Comparison of ENCODE assay signal across 1 cellular context in the genomic region with DNA sequence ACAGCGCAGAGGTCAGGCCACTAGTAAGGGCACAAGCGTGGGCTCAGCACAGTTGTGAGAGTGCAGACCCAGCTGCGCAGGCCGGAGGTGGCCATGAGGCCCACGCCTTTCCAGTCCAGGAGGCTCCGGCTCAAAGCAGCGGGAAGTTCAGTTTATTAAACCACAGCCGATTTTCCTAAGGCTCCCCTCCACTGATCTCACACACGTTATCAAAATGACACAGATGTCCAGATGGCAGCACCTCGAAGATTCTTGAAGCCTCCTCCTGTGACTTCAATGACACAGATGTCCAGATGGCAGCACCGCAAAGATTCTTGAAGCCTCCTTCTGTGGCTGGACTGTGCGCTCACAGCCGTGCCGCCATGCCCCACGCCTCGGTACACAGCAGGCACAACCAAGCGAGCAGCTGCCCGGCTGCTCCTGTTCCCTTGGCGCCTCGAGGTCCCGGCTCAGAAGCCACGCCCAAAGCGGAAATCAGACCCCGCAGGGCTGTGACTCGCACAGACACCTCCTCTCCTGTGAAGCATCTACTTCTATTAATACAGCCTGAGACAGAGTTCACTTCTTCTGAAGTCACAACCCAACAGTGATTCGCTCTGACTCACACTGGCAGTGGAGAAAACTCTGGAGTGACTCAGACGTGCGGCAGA.
TF ChIP-seq lines count a peak whose summit lies in the region.

No MANE protein-coding gene starts in this region.

TF ChIP-seq in K562, 482 proteins besides CTCF, POLR2A, EP300 and RAD21 (continued from another document and continues in another):
- TF ChIP-seq, protein P1, sequence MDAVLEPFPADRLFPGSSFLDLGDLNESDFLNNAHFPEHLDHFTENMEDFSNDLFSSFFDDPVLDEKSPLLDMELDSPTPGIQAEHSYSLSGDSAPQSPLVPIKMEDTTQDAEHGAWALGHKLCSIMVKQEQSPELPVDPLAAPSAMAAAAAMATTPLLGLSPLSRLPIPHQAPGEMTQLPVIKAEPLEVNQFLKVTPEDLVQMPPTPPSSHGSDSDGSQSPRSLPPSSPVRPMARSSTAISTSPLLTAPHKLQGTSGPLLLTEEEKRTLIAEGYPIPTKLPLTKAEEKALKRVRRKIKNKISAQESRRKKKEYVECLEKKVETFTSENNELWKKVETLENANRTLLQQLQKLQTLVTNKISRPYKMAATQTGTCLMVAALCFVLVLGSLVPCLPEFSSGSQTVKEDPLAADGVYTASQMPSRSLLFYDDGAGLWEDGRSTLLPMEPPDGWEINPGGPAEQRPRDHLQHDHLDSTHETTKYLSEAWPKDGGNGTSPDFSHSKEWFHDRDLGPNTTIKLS (IDR thresholded peaks at IDR 0.05; ENCODE audit: borderline replicate concordance, low read depth): peak; percentile 50; the same call in 1 of the 2 replicates
- TF ChIP-seq ELF4 (CRISPR knock-in tag; IDR thresholded peaks at IDR 0.05) (no peak), MECOM (CRISPR knock-in tag; IDR thresholded peaks at IDR 0.05) (0 out of 2 replicates have a peak, but pooled peaks have one; percentile 47), HOXB6 (CRISPR knock-in tag; IDR thresholded peaks at IDR 0.05; ENCODE audit: borderline replicate concordance) (no peak), YBX1 (IDR thresholded peaks at IDR 0.05) (no peak), WHSC1 (IDR thresholded peaks at IDR 0.05; ENCODE audit: low read length) (no peak), HDAC8 (tag; IDR thresholded peaks at IDR 0.05) (no peak), CREM (IDR thresholded peaks at IDR 0.05; ENCODE audit: low read depth) (peak; percentile 65), YY1 (IDR thresholded peaks at IDR 0.05; ENCODE audit: borderline replicate concordance in 1 of 3, control insufficient read depth in 1 of 3, extremely low read depth in 1 of 3, insufficient read depth in 3 of 3, insufficient read length in 1 of 3, insufficient replicate concordance in 2 of 3, low read depth in 1 of 3, low read length in 2 of 3) (peak; percentile 13 to 57 (median 49)), GATA2 (CRISPR knock-in tag; IDR thresholded peaks at IDR 0.05) (peak; percentile 72; the same call in 1 of the 2 replicates), POLR3G (IDR thresholded peaks at IDR 0.05; ENCODE audit: extremely low read depth, insufficient read length, insufficient replicate concordance) (no peak), HDGF (IDR thresholded peaks at IDR 0.05) (peak; percentile 47; the same call in 1 of the 2 replicates), ZBTB8A (IDR thresholded peaks at IDR 0.05; ENCODE audit: partially characterized antibody) (no peak), RAD51 (IDR thresholded peaks at IDR 0.05; ENCODE audit: borderline replicate concordance, low read depth) (0 out of 2 replicates have a peak, but pooled peaks have one; percentile 16), ZNF274 (IDR thresholded peaks at IDR 0.05; ENCODE audit: borderline replicate concordance, low read depth, low read length) (peak; percentile 67; the same call in 1 of the 2 replicates), SUPT5H (IDR thresholded peaks at IDR 0.05) (no peak), PTBP1 (IDR thresholded peaks at IDR 0.05; ENCODE audit: low read depth, low read length) (no peak), NR2F6 (CRISPR knock-in tag; IDR thresholded peaks at IDR 0.05) (no peak), SPI1 (IDR thresholded peaks at IDR 0.05; ENCODE audit: borderline replicate concordance, low read depth, low read length) (no peak), CSDE1 (IDR thresholded peaks at IDR 0.05) (no peak), GTF2A2 (tag; IDR thresholded peaks at IDR 0.05) (no peak), MYNN (IDR thresholded peaks at IDR 0.05) (0 out of 2 replicates have a peak, but pooled peaks have one; percentile 67), MYNN (CRISPR knock-in tag; IDR thresholded peaks at IDR 0.05) (no peak), E2F3 (CRISPR knock-in tag; IDR thresholded peaks at IDR 0.05) (no peak; the same call in 1 of the 2 replicates), FOXJ2 (tag; IDR thresholded peaks at IDR 0.05) (no peak), TCF7L2 (IDR thresholded peaks at IDR 0.05; ENCODE audit: low read depth, low read length) (no peak), JUN (IDR thresholded peaks at IDR 0.05; ENCODE audit: borderline replicate concordance, low read depth, low read length) (peak; percentile 86), JUN (CRISPR knock-in tag; IDR thresholded peaks at IDR 0.05; ENCODE audit: borderline replicate concordance) (no peak), ZNF165 (CRISPR knock-in tag; IDR thresholded peaks at IDR 0.05; ENCODE audit: borderline replicate concordance) (no peak), ARID2 (IDR thresholded peaks at IDR 0.05) (no peak), ZNF79 (CRISPR knock-in tag; IDR thresholded peaks at IDR 0.05; ENCODE audit: low read depth) (no peak)
- TF ChIP-seq, protein P2, sequence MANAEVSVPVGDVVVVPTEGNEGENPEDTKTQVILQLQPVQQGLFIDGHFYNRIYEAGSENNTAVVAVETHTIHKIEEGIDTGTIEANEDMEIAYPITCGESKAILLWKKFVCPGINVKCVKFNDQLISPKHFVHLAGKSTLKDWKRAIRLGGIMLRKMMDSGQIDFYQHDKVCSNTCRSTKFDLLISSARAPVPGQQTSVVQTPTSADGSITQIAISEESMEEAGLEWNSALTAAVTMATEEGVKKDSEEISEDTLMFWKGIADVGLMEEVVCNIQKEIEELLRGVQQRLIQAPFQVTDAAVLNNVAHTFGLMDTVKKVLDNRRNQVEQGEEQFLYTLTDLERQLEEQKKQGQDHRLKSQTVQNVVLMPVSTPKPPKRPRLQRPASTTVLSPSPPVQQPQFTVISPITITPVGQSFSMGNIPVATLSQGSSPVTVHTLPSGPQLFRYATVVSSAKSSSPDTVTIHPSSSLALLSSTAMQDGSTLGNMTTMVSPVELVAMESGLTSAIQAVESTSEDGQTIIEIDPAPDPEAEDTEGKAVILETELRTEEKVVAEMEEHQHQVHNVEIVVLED (CRISPR knock-in tag; IDR thresholded peaks at IDR 0.05): no peak
- TF ChIP-seq, protein P3, sequence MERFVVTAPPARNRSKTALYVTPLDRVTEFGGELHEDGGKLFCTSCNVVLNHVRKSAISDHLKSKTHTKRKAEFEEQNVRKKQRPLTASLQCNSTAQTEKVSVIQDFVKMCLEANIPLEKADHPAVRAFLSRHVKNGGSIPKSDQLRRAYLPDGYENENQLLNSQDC (CRISPR knock-in tag; IDR thresholded peaks at IDR 0.05): no peak
- TF ChIP-seq, protein P4, sequence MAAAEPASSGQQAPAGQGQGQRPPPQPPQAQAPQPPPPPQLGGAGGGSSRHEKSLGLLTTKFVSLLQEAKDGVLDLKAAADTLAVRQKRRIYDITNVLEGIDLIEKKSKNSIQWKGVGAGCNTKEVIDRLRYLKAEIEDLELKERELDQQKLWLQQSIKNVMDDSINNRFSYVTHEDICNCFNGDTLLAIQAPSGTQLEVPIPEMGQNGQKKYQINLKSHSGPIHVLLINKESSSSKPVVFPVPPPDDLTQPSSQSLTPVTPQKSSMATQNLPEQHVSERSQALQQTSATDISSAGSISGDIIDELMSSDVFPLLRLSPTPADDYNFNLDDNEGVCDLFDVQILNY (CRISPR knock-in tag; IDR thresholded peaks at IDR 0.05): no peak
- TF ChIP-seq, protein P5, sequence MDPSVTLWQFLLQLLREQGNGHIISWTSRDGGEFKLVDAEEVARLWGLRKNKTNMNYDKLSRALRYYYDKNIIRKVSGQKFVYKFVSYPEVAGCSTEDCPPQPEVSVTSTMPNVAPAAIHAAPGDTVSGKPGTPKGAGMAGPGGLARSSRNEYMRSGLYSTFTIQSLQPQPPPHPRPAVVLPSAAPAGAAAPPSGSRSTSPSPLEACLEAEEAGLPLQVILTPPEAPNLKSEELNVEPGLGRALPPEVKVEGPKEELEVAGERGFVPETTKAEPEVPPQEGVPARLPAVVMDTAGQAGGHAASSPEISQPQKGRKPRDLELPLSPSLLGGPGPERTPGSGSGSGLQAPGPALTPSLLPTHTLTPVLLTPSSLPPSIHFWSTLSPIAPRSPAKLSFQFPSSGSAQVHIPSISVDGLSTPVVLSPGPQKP (CRISPR knock-in tag; IDR thresholded peaks at IDR 0.05): no peak
- TF ChIP-seq, protein P6, sequence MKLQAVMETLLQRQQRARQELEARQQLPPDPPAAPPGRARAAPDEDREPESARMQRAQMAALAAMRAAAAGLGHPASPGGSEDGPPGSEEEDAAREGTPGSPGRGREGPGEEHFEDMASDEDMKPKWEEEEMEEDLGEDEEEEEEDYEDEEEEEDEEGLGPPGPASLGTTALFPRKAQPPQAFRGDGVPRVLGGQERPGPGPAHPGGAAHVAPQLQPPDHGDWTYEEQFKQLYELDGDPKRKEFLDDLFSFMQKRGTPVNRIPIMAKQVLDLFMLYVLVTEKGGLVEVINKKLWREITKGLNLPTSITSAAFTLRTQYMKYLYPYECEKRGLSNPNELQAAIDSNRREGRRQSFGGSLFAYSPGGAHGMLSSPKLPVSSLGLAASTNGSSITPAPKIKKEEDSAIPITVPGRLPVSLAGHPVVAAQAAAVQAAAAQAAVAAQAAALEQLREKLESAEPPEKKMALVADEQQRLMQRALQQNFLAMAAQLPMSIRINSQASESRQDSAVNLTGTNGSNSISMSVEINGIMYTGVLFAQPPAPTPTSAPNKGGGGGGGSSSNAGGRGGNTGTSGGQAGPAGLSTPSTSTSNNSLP (IDR thresholded peaks at IDR 0.05; ENCODE audit: borderline replicate concordance, low read depth, low read length): peak; percentile 38; the same call in 1 of the 2 replicates
- TF ChIP-seq, protein P7, sequence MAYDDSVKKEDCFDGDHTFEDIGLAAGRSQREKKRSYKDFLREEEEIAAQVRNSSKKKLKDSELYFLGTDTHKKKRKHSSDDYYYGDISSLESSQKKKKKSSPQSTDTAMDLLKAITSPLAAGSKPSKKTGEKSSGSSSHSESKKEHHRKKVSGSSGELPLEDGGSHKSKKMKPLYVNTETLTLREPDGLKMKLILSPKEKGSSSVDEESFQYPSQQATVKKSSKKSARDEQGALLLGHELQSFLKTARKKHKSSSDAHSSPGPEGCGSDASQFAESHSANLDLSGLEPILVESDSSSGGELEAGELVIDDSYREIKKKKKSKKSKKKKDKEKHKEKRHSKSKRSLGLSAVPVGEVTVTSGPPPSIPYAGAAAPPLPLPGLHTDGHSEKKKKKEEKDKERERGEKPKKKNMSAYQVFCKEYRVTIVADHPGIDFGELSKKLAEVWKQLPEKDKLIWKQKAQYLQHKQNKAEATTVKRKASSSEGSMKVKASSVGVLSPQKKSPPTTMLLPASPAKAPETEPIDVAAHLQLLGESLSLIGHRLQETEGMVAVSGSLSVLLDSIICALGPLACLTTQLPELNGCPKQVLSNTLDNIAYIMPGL (CRISPR knock-in tag; IDR thresholded peaks at IDR 0.05): no peak
- TF ChIP-seq, protein P8, sequence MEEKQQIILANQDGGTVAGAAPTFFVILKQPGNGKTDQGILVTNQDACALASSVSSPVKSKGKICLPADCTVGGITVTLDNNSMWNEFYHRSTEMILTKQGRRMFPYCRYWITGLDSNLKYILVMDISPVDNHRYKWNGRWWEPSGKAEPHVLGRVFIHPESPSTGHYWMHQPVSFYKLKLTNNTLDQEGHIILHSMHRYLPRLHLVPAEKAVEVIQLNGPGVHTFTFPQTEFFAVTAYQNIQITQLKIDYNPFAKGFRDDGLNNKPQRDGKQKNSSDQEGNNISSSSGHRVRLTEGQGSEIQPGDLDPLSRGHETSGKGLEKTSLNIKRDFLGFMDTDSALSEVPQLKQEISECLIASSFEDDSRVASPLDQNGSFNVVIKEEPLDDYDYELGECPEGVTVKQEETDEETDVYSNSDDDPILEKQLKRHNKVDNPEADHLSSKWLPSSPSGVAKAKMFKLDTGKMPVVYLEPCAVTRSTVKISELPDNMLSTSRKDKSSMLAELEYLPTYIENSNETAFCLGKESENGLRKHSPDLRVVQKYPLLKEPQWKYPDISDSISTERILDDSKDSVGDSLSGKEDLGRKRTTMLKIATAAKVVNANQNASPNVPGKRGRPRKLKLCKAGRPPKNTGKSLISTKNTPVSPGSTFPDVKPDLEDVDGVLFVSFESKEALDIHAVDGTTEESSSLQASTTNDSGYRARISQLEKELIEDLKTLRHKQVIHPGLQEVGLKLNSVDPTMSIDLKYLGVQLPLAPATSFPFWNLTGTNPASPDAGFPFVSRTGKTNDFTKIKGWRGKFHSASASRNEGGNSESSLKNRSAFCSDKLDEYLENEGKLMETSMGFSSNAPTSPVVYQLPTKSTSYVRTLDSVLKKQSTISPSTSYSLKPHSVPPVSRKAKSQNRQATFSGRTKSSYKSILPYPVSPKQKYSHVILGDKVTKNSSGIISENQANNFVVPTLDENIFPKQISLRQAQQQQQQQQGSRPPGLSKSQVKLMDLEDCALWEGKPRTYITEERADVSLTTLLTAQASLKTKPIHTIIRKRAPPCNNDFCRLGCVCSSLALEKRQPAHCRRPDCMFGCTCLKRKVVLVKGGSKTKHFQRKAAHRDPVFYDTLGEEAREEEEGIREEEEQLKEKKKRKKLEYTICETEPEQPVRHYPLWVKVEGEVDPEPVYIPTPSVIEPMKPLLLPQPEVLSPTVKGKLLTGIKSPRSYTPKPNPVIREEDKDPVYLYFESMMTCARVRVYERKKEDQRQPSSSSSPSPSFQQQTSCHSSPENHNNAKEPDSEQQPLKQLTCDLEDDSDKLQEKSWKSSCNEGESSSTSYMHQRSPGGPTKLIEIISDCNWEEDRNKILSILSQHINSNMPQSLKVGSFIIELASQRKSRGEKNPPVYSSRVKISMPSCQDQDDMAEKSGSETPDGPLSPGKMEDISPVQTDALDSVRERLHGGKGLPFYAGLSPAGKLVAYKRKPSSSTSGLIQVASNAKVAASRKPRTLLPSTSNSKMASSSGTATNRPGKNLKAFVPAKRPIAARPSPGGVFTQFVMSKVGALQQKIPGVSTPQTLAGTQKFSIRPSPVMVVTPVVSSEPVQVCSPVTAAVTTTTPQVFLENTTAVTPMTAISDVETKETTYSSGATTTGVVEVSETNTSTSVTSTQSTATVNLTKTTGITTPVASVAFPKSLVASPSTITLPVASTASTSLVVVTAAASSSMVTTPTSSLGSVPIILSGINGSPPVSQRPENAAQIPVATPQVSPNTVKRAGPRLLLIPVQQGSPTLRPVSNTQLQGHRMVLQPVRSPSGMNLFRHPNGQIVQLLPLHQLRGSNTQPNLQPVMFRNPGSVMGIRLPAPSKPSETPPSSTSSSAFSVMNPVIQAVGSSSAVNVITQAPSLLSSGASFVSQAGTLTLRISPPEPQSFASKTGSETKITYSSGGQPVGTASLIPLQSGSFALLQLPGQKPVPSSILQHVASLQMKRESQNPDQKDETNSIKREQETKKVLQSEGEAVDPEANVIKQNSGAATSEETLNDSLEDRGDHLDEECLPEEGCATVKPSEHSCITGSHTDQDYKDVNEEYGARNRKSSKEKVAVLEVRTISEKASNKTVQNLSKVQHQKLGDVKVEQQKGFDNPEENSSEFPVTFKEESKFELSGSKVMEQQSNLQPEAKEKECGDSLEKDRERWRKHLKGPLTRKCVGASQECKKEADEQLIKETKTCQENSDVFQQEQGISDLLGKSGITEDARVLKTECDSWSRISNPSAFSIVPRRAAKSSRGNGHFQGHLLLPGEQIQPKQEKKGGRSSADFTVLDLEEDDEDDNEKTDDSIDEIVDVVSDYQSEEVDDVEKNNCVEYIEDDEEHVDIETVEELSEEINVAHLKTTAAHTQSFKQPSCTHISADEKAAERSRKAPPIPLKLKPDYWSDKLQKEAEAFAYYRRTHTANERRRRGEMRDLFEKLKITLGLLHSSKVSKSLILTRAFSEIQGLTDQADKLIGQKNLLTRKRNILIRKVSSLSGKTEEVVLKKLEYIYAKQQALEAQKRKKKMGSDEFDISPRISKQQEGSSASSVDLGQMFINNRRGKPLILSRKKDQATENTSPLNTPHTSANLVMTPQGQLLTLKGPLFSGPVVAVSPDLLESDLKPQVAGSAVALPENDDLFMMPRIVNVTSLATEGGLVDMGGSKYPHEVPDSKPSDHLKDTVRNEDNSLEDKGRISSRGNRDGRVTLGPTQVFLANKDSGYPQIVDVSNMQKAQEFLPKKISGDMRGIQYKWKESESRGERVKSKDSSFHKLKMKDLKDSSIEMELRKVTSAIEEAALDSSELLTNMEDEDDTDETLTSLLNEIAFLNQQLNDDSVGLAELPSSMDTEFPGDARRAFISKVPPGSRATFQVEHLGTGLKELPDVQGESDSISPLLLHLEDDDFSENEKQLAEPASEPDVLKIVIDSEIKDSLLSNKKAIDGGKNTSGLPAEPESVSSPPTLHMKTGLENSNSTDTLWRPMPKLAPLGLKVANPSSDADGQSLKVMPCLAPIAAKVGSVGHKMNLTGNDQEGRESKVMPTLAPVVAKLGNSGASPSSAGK (IDR thresholded peaks at IDR 0.05): peak; percentile 88
